17 cellular contexts compared by ENCODE assay signal in the genomic region with DNA sequence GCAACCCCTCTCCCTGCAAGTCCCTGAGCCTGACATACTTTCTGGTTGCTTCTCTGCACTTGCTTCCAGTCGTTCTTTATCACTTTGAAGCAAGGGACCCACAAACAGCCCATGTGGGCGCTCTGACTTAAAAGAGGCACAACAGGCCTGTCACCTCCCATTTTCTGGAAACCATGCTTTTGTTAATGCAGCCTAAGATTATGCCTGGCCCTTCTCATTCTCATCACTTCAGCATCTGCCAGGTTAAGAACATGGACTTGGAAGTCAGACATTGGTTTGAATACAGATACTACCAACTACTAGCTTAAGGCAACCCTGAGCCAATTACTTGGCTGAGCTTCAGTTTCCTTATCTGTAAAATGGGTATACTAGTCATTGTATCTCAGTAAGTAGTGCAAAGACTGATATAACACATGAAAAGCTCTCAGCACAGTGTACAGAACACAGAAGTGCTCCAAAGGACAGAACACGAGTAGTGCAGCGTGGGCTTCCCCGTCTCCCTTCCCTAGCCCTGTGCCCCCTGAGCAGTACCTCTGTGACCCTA.
A peak's percentile ranks its signal among the peaks of the same experiment; 100 is the strongest.
DNase-seq lines count a peak whose midpoint lies in the region; ATAC-seq and TF ChIP-seq lines count a peak whose summit lies in the region.
"Had no signal": no experiment of that assay in that cellular context is flagged by ENCODE, and none has a peak within 500 bp of the region (broad histone marks: within the 10 kb centered on the region; RNA-seq: fewer than 3 reads in every experiment).

No MANE protein-coding gene starts in this region.

- DNase-seq in ascending aorta (ENCODE audit: low spot score in 2 of 2) (no peak), coronary artery (ENCODE audit: low spot score) (no peak), thoracic aorta (ENCODE audit: low spot score) (no peak), DMS79 (lab: John Stamatoyannopoulos, UW) (no peak)
- DNase-seq: ACHN; C1 segment of cervical spinal cord; CD8-positive, alpha-beta memory T cell; IMR-90; Karpas-422; NCI-H1436; NCI-H2029; NCI-H345; NCI-H524 treated with DMSO at 0.1 percent for 48 hours; SJCRH30 had no signal

- H3K27me3 ChIP-seq in ascending aorta (no peaks in the 10 kb centered on the region), thoracic aorta (replicated peaks; ENCODE audit: insufficient read depth) (no peaks in the 10 kb centered on the region)
- H3K27me3 ChIP-seq: SJCRH30 had no signal

- no peak for TF ChIP-seq CTCF in ascending aorta (IDR thresholded peaks at IDR 0.05)
- no peak for TF ChIP-seq CTCF in coronary artery (IDR thresholded peaks at IDR 0.05)
- TF ChIP-seq CTCF in nephron (IDR thresholded peaks at IDR 0.05; ENCODE audit: unreplicated experiment in 3 of 3): no peak
- TF ChIP-seq CTCF in thoracic aorta (IDR thresholded peaks at IDR 0.05): no peak

- H3K36me3 ChIP-seq in ascending aorta (peaks cover 76 to 92% of the 10 kb centered on the region in 2 donors), thoracic aorta (peaks cover 60% of the 10 kb centered on the region)
- H3K36me3 ChIP-seq: SJCRH30 had no signal

- H3K9me3 ChIP-seq in ascending aorta (no peaks in the 10 kb centered on the region), thoracic aorta (no peaks in the 10 kb centered on the region)
- H3K9me3 ChIP-seq: SJCRH30 had no signal

- no peak overlapping the region for H3K4me3 ChIP-seq in ascending aorta
- no peak overlapping the region for H3K4me3 ChIP-seq in coronary artery
- H3K4me3 ChIP-seq in thoracic aorta: no peak overlapping the region
- H3K4me3 ChIP-seq: SJCRH30 had no signal

- H3K36me3 Mint-ChIP-seq in nephron (ENCODE audit: low read depth): peaks cover 23% of the 10 kb centered on the region
- H3K36me3 Mint-ChIP-seq: CD8-positive, alpha-beta memory T cell had no signal

- H3K27me3 Mint-ChIP-seq in nephron (ENCODE audit: low read depth): no peaks in the 10 kb centered on the region

- no peaks in the 10 kb centered on the region for H3K9me3 Mint-ChIP-seq in nephron
- H3K9me3 Mint-ChIP-seq: CD8-positive, alpha-beta memory T cell had no signal

- H3K27ac Mint-ChIP-seq in nephron: peak overlapping the region in 2 of 3 experiments; percentile 15 to 87
- H3K27ac Mint-ChIP-seq: CD8-positive, alpha-beta memory T cell had no signal

- H3K27ac ChIP-seq in ascending aorta (peak overlapping the region; percentile 87 to 89), coronary artery (peak overlapping the region; percentile 16 to 97), thoracic aorta (peak overlapping the region; percentile 58 to 70)
- H3K27ac ChIP-seq: SJCRH30 had no signal

- H3K4me1 Mint-ChIP-seq in nephron: peaks cover 52% of the 10 kb centered on the region
- H3K4me1 Mint-ChIP-seq: CD8-positive, alpha-beta memory T cell had no signal

- ATAC-seq in thoracic aorta (ENCODE audit: insufficient number of reproducible peaks, low FRiP score, low read depth): no peak
- ATAC-seq in HG03378 (IDR thresholded peaks at IDR 0.05; ENCODE audit: unreplicated experiment): no peak
- no peak for ATAC-seq in HG02938 (IDR thresholded peaks at IDR 0.05; ENCODE audit: unreplicated experiment)

- H3K4me3 Mint-ChIP-seq in nephron: no peak overlapping the region
- H3K4me3 Mint-ChIP-seq: CD8-positive, alpha-beta memory T cell had no signal

- intact Hi-C loops in ascending aorta (cut with DNase I): no loop called here

- H3K4me1 ChIP-seq in ascending aorta (peaks cover 49 to 83% of the 10 kb centered on the region in 2 donors), thoracic aorta (ENCODE audit: control insufficient read depth in 1 of 2, low read depth in 2 of 2) (peaks cover 53 to 95% of the 10 kb centered on the region in 2 donors)
- H3K4me1 ChIP-seq: SJCRH30 had no signal
